28 cellular contexts compared by ENCODE assay signal in genomic region chr4:48334900-48335384, GRCh38. TPM values are rescaled to one million over a fixed set of nuclear protein-coding genes. Genes with fewer than 3 reads are reported as not detected.
A peak's percentile ranks its signal among the peaks of the same experiment; 100 is the strongest.
DNase-seq lines count a peak whose midpoint lies in the region; ATAC-seq and TF ChIP-seq lines count a peak whose summit lies in the region.
"Had no signal": no experiment of that assay in that cellular context is flagged by ENCODE, and none has a peak within 500 bp of the region (broad histone marks: within the 10 kb centered on the region; RNA-seq: fewer than 3 reads in every experiment).

No MANE protein-coding gene starts in this region.

- no peak for TF ChIP-seq CTCF in HEK293 (tag by site-specific recombination; IDR thresholded peaks at IDR 0.05)
- TF ChIP-seq CTCF in PC-3 (conservative IDR thresholded peaks at IDR 0.05; ENCODE audit: low read depth, low read length) = no peak
- no peak for TF ChIP-seq CTCF in tibial nerve (IDR thresholded peaks at IDR 0.05)
- no peak for TF ChIP-seq CTCF in endodermal cell (conservative IDR thresholded peaks at IDR 0.05)
- no peak for TF ChIP-seq CTCF in lower lobe of right lung (IDR thresholded peaks at IDR 0.05)

- 74 to 82% methylated on average over 5 of the region's 5 CpGs for WGBS in tibial nerve, 2 donors
- WGBS in endodermal cell (ENCODE audit: insufficient coverage in 1 of 2, insufficient read length in 1 of 2), 2 experiments = 90 to 91% methylated on average over 4 to 5 of the region's 5 CpGs

- no peak overlapping the region for H3K4me2 ChIP-seq in PC-3 (ENCODE audit: low read length)

- peaks cover 11% of the 10 kb centered on the region for H3K4me1 Mint-ChIP-seq in endodermal cell

- no peak overlapping the region for H2AFZ ChIP-seq in PC-3 (ENCODE audit: low read length)

- CTCF ChIA-PET in HEK293 (lab: Yijun Ruan, JAX) = no interaction called here
- CTCF ChIA-PET in PC-3 (lab: Charles Lee) = no interaction called here

- H3K27ac Mint-ChIP-seq in endodermal cell = no peak overlapping the region
- H3K27ac Mint-ChIP-seq: activated naive CD4-positive, alpha-beta T cell treated with anti-CD3 and anti-CD28 coated beads for 36 hours; activated T-cell treated with anti-CD3 and anti-CD28 coated beads, Interleukin-2, amount 50 U/mL, for 72 hours; CD4-positive, alpha-beta T cell; stimulated activated effector memory CD8-positive, alpha-beta T cell treated with anti-CD3 and anti-CD28 coated beads, Interleukin-12 subunit alpha, Interleukin-12 subunit beta, amount 100 ng/mL, for 72 hours had no signal

- no peak overlapping the region for H3K27ac ChIP-seq in HEK293 (ENCODE audit: extremely low read depth, low read depth, low read length)
- no peak overlapping the region for H3K27ac ChIP-seq in PC-3 (ENCODE audit: low read length)
- H3K27ac ChIP-seq in tibial nerve = no peak overlapping the region
- H3K27ac ChIP-seq in endodermal cell (ENCODE audit: low read depth, low read length) = no peak overlapping the region
- no peak overlapping the region for H3K27ac ChIP-seq in lower lobe of right lung
- H3K27ac ChIP-seq: breast epithelium, coronary artery, foreskin keratinocyte, uterus had no signal

- POLR2A ChIA-PET in HEK293 (lab: Yijun Ruan, JAX) = no interaction called here
- POLR2A ChIA-PET in PC-3 (lab: Charles Lee; ENCODE audit: unreplicated experiment) = no interaction called here

- ATAC-seq in PC-3 = no peak
- no peak for ATAC-seq in GM19397 (IDR thresholded peaks at IDR 0.05; ENCODE audit: unreplicated experiment)
- ATAC-seq in lower lobe of right lung = no peak
- ATAC-seq: activated T-cell treated with anti-CD3 and anti-CD28 coated beads, Interleukin-2, amount 50 U/mL, for 72 hours; foreskin keratinocyte; Panc1; stimulated activated effector memory CD8-positive, alpha-beta T cell treated with anti-CD3 and anti-CD28 coated beads, Interleukin-12 subunit alpha, Interleukin-12 subunit beta, amount 100 ng/mL, for 72 hours had no signal

- no peaks in the 10 kb centered on the region for H3K27me3 ChIP-seq in PC-3 (ENCODE audit: low read length)
- no peaks in the 10 kb centered on the region for H3K27me3 ChIP-seq in tibial nerve
- no peaks in the 10 kb centered on the region for H3K27me3 ChIP-seq in endodermal cell (ENCODE audit: control insufficient read depth, insufficient read depth, low read length, poor library complexity, severe bottlenecking)
- H3K27me3 ChIP-seq in lower lobe of right lung (ENCODE audit: low read depth) = no peaks in the 10 kb centered on the region
- H3K27me3 ChIP-seq: breast epithelium, foreskin keratinocyte, uterus had no signal

- H3K4me3 Mint-ChIP-seq in endodermal cell = no peak overlapping the region
- H3K4me3 Mint-ChIP-seq: activated naive CD4-positive, alpha-beta T cell treated with anti-CD3 and anti-CD28 coated beads for 36 hours; activated T-cell treated with anti-CD3 and anti-CD28 coated beads, Interleukin-2, amount 50 U/mL, for 72 hours; CD4-positive, alpha-beta T cell; stimulated activated effector memory CD8-positive, alpha-beta T cell treated with anti-CD3 and anti-CD28 coated beads, Interleukin-12 subunit alpha, Interleukin-12 subunit beta, amount 100 ng/mL, for 72 hours had no signal

- no peaks in the 10 kb centered on the region for H3K9me3 Mint-ChIP-seq in endodermal cell
- H3K9me3 Mint-ChIP-seq: activated naive CD4-positive, alpha-beta T cell treated with anti-CD3 and anti-CD28 coated beads for 36 hours; activated T-cell treated with anti-CD3 and anti-CD28 coated beads, Interleukin-2, amount 50 U/mL, for 72 hours; CD4-positive, alpha-beta T cell; stimulated activated effector memory CD8-positive, alpha-beta T cell treated with anti-CD3 and anti-CD28 coated beads, Interleukin-12 subunit alpha, Interleukin-12 subunit beta, amount 100 ng/mL, for 72 hours had no signal

- H3K4me3 ChIP-seq in HEK293 (ENCODE audit: low read depth, low read length) = no peak overlapping the region
- H3K4me3 ChIP-seq in PC-3 (ENCODE audit: low read length) = no peak overlapping the region
- no peak overlapping the region for H3K4me3 ChIP-seq in tibial nerve
- H3K4me3 ChIP-seq in endodermal cell (ENCODE audit: low read length) = no peak overlapping the region
- no peak overlapping the region for H3K4me3 ChIP-seq in lower lobe of right lung
- H3K4me3 ChIP-seq: breast epithelium, coronary artery, lung, prostate gland, uterus had no signal

- H3K36me3 Mint-ChIP-seq in endodermal cell (ENCODE audit: low read depth) = no peaks in the 10 kb centered on the region

- no peaks in the 10 kb centered on the region for H3F3A ChIP-seq in PC-3 (ENCODE audit: low read length, unreplicated experiment)

- no peaks in the 10 kb centered on the region for H4K20me1 ChIP-seq in PC-3 (ENCODE audit: low read length)

- no peaks in the 10 kb centered on the region for H3K27me3 Mint-ChIP-seq in endodermal cell (ENCODE audit: insufficient read depth)
- H3K27me3 Mint-ChIP-seq: CD4-positive, alpha-beta T cell had no signal

- H3K79me2 ChIP-seq in PC-3 (ENCODE audit: low read length) = no peaks in the 10 kb centered on the region

- no peaks in the 10 kb centered on the region for H3K9me2 ChIP-seq in PC-3 (replicated peaks; ENCODE audit: low read length)

- no peaks in the 10 kb centered on the region for H3K9me3 ChIP-seq in HEK293 (ENCODE audit: control insufficient read depth, insufficient read depth, low read depth, low read length)
- H3K9me3 ChIP-seq in PC-3 (ENCODE audit: low read length) = no peaks in the 10 kb centered on the region
- H3K9me3 ChIP-seq in tibial nerve = no peaks in the 10 kb centered on the region
- H3K9me3 ChIP-seq in endodermal cell (ENCODE audit: control insufficient read depth, low read length) = no peaks in the 10 kb centered on the region
- no peaks in the 10 kb centered on the region for H3K9me3 ChIP-seq in lower lobe of right lung
- H3K9me3 ChIP-seq: breast epithelium, prostate gland, uterus had no signal

- TF ChIP-seq POLR2A in tibial nerve (IDR thresholded peaks at IDR 0.05) = no peak

- H3K4me1 ChIP-seq in HEK293 (ENCODE audit: control insufficient read depth, insufficient read depth, low read length) = no peaks in the 10 kb centered on the region
- H3K4me1 ChIP-seq in PC-3 (ENCODE audit: insufficient read depth, low read length) = peaks cover 64% of the 10 kb centered on the region
- H3K4me1 ChIP-seq in tibial nerve = peaks cover 0 to 12% (median 2%) of the 10 kb centered on the region in 4 donors
- no peaks in the 10 kb centered on the region for H3K4me1 ChIP-seq in endodermal cell (ENCODE audit: control insufficient read depth, insufficient read depth, low read length)
- H3K4me1 ChIP-seq in lower lobe of right lung = peaks cover 2% of the 10 kb centered on the region
- H3K4me1 ChIP-seq: breast epithelium, uterus had no signal

- no peak for TF ChIP-seq EP300 in tibial nerve (IDR thresholded peaks at IDR 0.05)

- H3K36me3 ChIP-seq in HEK293 (ENCODE audit: control insufficient read depth in 2 of 2, insufficient read depth in 1 of 2, low read length in 2 of 2) (no peaks in the 10 kb centered on the region), PC-3 (ENCODE audit: low read depth, low read length) (no peaks in the 10 kb centered on the region), tibial nerve (no peaks in the 10 kb centered on the region), endodermal cell (ENCODE audit: control insufficient read depth, insufficient read depth, low read length) (no peaks in the 10 kb centered on the region), lower lobe of right lung (no peaks in the 10 kb centered on the region)
- H3K36me3 ChIP-seq: breast epithelium, prostate gland, uterus had no signal

- BruUV-seq in PC-3 (replicated peaks; lab: Mats Ljungman, UMichigan) = no TSS peak

- no peak overlapping the region for H3K9ac ChIP-seq in PC-3 (ENCODE audit: low read length)
- H3K9ac ChIP-seq in endodermal cell (ENCODE audit: extremely low read depth, low read length, poor library complexity, severe bottlenecking) = no peak overlapping the region

- DNase-seq in NCI-H2029 (lab: John Stamatoyannopoulos, UW) = peak; percentile 45
- peak; percentile 28 for DNase-seq in PC-3
- DNase-seq in myocyte (ENCODE audit: low read depth) = peak; percentile 81
- no peak for DNase-seq in tibial nerve (ENCODE audit: low spot score in 2 of 2)
- no peak for DNase-seq in endodermal cell
- no peak for DNase-seq in lower lobe of right lung
- DNase-seq: activated CD4-positive, alpha-beta T cell treated with anti-CD3 and anti-CD28 coated beads for 4 hours; activated naive CD4-positive, alpha-beta T cell treated with anti-CD3 and anti-CD28 coated beads for 36 hours; activated T-cell treated with anti-CD3 and anti-CD28 coated beads, Interleukin-2, amount 50 U/mL, for 72 hours; amniotic stem cell; CD4-positive, alpha-beta T cell; GDM1; H7; hypothalamus; islet precursor cell; NCI-H2081; SIG-M5; stimulated activated CD4-positive, alpha-beta T cell treated with anti-CD3 and anti-CD28 coated beads, Interleukin-1b, Interleukin-23, amount 100 ng/mL, for 48 hours; uterus had no signal

- intact Hi-C loops in PC-3 (cut with micrococcal nuclease) = no loop called here
- intact Hi-C loops in lower lobe of right lung (cut with DNase I) = no loop called here

RNA-seq across cellular contexts. Expression of gene SLAIN2, which starts 6.4 kb away (rescaled TPM):
- 12.5 and 17.6 TPM in 2 replicates for total RNA-seq in PC-3 (2014; rRNA removed)
- 62.9 and 152 TPM in 2 replicates for total RNA-seq in myocyte
- polyA plus RNA-seq in myocyte (2012) = 43.2 TPM
- total RNA-seq in tibial nerve = 10 to 100 TPM; 23.4 to 53.8 (median 33.8) TPM
- 10 to 100 TPM; 42.1 to 49.8 TPM for total RNA-seq in endodermal cell
- 40.0 TPM for polyA plus RNA-seq in endodermal cell (2013, experiment 1 of 2)
- polyA plus RNA-seq in endodermal cell (2013, experiment 2 of 2) = 40.0 TPM
- 91.6 TPM for total RNA-seq in lower lobe of right lung

Comparison
In these comparisons a context has a peak if more than half of its experiments do, and no peak if none do; other contexts are left out.
1. DNase-seq: peak in NCI-H2029 (single experiment), PC-3 (single experiment) and myocyte (single experiment); none in tibial nerve (0 of 2), endodermal cell (single experiment) and lower lobe of right lung (single experiment).